In the genomic region with DNA sequence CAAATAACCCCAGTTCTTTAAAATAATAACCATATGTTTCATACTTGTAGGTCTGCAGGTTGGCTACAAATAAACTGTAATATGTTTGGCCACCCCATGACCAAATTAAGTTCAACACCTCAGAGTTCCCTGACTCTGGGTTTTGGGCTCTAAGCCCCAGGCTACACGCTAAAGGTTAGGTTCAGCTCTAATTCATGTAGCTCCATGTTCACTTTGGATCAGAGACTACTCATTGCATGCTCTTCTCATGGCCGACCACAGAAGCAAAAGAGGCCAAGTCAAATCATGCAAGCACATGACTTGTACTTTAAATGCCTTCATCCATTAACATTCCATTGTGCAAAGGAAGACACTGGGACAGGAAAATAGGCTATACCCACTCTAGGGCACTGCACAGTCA, we compare ENCODE assay signal across 24 cellular contexts.
"Had no signal": no experiment of that assay in that cellular context is flagged by ENCODE, and none has a peak within 500 bp of the region (broad histone marks: within the 10 kb centered on the region; RNA-seq: fewer than 3 reads in every experiment).

No MANE protein-coding gene starts in this region.

- H3K4me1 Mint-ChIP-seq: immature natural killer cell, mesothelial cell of epicardium, natural killer cell had no signal

- H3K27me3 Mint-ChIP-seq: naive B cell had no signal

- FAIRE-seq: islet of Langerhans, pancreas had no signal

- H3K27ac Mint-ChIP-seq: immature natural killer cell, mesothelial cell of epicardium, naive B cell, natural killer cell had no signal

- H3K4me3 Mint-ChIP-seq: immature natural killer cell, mesothelial cell of epicardium, naive B cell, natural killer cell had no signal

- H3K36me3 Mint-ChIP-seq: mesothelial cell of epicardium had no signal

- DNase-seq: hypothalamus; immature natural killer cell; kidney; left ventricle myocardium inferior; mesendoderm; naive B cell; natural killer cell; pancreas; posterior cingulate gyrus; retina; right cardiac atrium; stimulated activated CD4-positive, alpha-beta T cell treated with anti-CD3 and anti-CD28 coated beads, Interleukin-12 subunit alpha, Interleukin-12 subunit beta, amount 100 ng/mL, for 4 hours; stimulated activated CD4-positive, alpha-beta T cell treated with anti-CD3 and anti-CD28 coated beads, Interleukin-15, amount 100 ng/mL, for 24 hours; stimulated activated CD4-positive, alpha-beta T cell treated with anti-CD3 and anti-CD28 coated beads, Interleukin-2, amount 100 ng/mL, for 24 hours; stimulated activated CD4-positive, alpha-beta T cell treated with anti-CD3 and anti-CD28 coated beads, Interleukin-4, amount 100 ng/mL, for 1 hour; stimulated activated naive CD4-positive, alpha-beta T cell; stomach; testis; thyroid gland; transverse colon; upper lobe of left lung had no signal

- ATAC-seq: natural killer cell, pancreas, right cardiac atrium, sciatic nerve had no signal
